In the genomic region with DNA sequence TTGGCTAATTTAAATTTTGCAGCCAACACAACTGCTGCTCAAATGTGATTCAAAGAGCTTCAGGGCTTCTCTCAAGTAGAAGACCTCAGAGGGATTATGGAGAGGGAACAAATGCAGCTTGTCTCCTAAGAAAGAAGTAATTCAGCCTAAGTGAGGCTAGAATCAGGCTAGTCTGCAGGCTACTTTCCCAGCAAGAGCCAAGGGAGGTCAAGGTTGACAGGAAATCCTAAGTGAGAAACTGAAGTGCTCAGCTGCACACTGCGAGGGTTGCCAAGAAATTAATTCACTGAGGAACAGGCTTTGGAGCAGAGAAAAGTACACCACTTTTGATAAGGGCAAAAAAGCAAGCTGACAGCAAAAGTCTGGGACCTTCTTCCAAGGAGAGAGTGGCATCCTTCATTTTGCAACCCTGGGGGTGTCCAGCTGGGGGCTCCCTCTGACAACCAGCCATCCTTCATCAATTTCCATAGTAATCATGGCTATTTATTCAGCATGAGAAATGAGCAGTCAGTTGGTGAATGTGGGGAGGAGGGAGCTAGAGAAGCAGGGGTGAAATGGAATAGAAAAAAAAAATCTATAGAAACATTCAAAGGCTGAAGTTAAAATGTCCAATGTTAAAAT, we compare ENCODE assay signal across 1 cellular context.
TF ChIP-seq lines count a peak whose summit lies in the region.

No MANE protein-coding gene starts in this region.

TF ChIP-seq in GM23338, 12 proteins besides CTCF, POLR2A, EP300 and RAD21 (continued from another document):
- TF ChIP-seq, protein P1, sequence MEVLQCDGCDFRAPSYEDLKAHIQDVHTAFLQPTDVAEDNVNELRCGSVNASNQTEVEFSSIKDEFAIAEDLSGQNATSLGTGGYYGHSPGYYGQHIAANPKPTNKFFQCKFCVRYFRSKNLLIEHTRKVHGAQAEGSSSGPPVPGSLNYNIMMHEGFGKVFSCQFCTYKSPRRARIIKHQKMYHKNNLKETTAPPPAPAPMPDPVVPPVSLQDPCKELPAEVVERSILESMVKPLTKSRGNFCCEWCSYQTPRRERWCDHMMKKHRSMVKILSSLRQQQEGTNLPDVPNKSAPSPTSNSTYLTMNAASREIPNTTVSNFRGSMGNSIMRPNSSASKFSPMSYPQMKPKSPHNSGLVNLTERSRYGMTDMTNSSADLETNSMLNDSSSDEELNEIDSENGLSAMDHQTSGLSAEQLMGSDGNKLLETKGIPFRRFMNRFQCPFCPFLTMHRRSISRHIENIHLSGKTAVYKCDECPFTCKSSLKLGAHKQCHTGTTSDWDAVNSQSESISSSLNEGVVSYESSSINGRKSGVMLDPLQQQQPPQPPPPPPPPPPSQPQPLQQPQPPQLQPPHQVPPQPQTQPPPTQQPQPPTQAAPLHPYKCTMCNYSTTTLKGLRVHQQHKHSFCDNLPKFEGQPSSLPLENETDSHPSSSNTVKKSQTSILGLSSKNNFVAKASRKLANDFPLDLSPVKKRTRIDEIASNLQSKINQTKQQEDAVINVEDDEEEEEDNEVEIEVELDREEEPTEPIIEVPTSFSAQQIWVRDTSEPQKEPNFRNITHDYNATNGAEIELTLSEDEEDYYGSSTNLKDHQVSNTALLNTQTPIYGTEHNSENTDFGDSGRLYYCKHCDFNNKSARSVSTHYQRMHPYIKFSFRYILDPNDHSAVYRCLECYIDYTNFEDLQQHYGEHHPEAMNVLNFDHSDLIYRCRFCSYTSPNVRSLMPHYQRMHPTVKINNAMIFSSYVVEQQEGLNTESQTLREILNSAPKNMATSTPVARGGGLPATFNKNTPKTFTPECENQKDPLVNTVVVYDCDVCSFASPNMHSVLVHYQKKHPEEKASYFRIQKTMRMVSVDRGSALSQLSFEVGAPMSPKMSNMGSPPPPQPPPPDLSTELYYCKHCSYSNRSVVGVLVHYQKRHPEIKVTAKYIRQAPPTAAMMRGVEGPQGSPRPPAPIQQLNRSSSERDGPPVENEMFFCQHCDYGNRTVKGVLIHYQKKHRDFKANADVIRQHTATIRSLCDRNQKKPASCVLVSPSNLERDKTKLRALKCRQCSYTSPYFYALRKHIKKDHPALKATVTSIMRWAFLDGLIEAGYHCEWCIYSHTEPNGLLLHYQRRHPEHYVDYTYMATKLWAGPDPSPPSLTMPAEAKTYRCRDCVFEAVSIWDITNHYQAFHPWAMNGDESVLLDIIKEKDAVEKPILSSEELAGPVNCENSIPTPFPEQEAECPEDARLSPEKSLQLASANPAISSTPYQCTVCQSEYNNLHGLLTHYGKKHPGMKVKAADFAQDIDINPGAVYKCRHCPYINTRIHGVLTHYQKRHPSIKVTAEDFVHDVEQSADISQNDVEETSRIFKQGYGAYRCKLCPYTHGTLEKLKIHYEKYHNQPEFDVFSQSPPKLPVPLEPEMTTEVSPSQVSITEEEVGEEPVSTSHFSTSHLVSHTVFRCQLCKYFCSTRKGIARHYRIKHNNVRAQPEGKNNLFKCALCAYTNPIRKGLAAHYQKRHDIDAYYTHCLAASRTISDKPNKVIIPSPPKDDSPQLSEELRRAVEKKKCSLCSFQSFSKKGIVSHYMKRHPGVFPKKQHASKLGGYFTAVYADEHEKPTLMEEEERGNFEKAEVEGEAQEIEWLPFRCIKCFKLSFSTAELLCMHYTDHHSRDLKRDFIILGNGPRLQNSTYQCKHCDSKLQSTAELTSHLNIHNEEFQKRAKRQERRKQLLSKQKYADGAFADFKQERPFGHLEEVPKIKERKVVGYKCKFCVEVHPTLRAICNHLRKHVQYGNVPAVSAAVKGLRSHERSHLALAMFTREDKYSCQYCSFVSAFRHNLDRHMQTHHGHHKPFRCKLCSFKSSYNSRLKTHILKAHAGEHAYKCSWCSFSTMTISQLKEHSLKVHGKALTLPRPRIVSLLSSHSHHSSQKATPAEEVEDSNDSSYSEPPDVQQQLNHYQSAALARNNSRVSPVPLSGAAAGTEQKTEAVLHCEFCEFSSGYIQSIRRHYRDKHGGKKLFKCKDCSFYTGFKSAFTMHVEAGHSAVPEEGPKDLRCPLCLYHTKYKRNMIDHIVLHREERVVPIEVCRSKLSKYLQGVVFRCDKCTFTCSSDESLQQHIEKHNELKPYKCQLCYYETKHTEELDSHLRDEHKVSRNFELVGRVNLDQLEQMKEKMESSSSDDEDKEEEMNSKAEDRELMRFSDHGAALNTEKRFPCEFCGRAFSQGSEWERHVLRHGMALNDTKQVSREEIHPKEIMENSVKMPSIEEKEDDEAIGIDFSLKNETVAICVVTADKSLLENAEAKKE (CRISPR knock-in tag; IDR thresholded peaks at IDR 0.05), result no peak
- TF ChIP-seq EZH2 (IDR thresholded peaks at IDR 0.05; ENCODE audit: low read depth, unreplicated experiment) (no peak), POLR2AphosphoS5 (IDR thresholded peaks at IDR 0.05; ENCODE audit: low read depth) (no peak), NANOG (IDR thresholded peaks at IDR 0.05; ENCODE audit: borderline replicate concordance) (no peak), CREB1 (CRISPR knock-in tag; IDR thresholded peaks at IDR 0.05; ENCODE audit: low read depth) (no peak), ZNF114 (CRISPR knock-in tag; IDR thresholded peaks at IDR 0.05) (no peak)
- TF ChIP-seq, protein P2, sequence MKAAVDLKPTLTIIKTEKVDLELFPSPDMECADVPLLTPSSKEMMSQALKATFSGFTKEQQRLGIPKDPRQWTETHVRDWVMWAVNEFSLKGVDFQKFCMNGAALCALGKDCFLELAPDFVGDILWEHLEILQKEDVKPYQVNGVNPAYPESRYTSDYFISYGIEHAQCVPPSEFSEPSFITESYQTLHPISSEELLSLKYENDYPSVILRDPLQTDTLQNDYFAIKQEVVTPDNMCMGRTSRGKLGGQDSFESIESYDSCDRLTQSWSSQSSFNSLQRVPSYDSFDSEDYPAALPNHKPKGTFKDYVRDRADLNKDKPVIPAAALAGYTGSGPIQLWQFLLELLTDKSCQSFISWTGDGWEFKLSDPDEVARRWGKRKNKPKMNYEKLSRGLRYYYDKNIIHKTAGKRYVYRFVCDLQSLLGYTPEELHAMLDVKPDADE (IDR thresholded peaks at IDR 0.05), result no peak
